Comparison of ENCODE assay signal across 8 cellular contexts in genomic region chr3:143977326-143978262, GRCh38. TPM values are rescaled to one million over a fixed set of nuclear protein-coding genes. Genes with fewer than 3 reads are reported as not detected.
A peak's percentile ranks its signal among the peaks of the same experiment; 100 is the strongest.
DNase-seq lines count a peak whose midpoint lies in the region; ATAC-seq and TF ChIP-seq lines count a peak whose summit lies in the region.

No MANE protein-coding gene starts in this region.

- H3K4me1 ChIP-seq in CD8-positive, alpha-beta memory T cell (ENCODE audit: insufficient read depth, low read length) = peaks cover 38% of the 10 kb centered on the region
- peaks cover 29 to 87% (median 64%) of the 10 kb centered on the region in 6 donors for H3K4me1 ChIP-seq in spleen

- H3K27me3 Mint-ChIP-seq in CD8-positive, alpha-beta memory T cell = no peaks in the 10 kb centered on the region
- H3K27me3 Mint-ChIP-seq in activated naive CD4-positive, alpha-beta T cell treated with anti-CD3 and anti-CD28 coated beads, Interleukin-2, amount 10 ng/mL, durations not matched to agents 7 days and 5 days = no peaks in the 10 kb centered on the region

- H3K4me1 Mint-ChIP-seq in CD8-positive, alpha-beta memory T cell = peaks cover 53 to 90% (median 83%) of the 10 kb centered on the region in 3 donors
- peaks cover 35% of the 10 kb centered on the region for H3K4me1 Mint-ChIP-seq in activated naive CD4-positive, alpha-beta T cell treated with anti-CD3 and anti-CD28 coated beads, Interleukin-2, amount 10 ng/mL, durations not matched to agents 7 days and 5 days

- H3K9me3 ChIP-seq in CD8-positive, alpha-beta memory T cell (ENCODE audit: low read length) = no peaks in the 10 kb centered on the region
- H3K9me3 ChIP-seq in spleen = no peaks in the 10 kb centered on the region

- H3K27ac Mint-ChIP-seq in CD8-positive, alpha-beta memory T cell = peak overlapping the region in 2 of 8 donors; percentile 2 to 38
- H3K27ac Mint-ChIP-seq in activated naive CD4-positive, alpha-beta T cell treated with anti-CD3 and anti-CD28 coated beads, Interleukin-2, amount 10 ng/mL, durations not matched to agents 7 days and 5 days = no peak overlapping the region

- peaks cover 0 to 1% (median 0%) of the 10 kb centered on the region in 5 donors for H3K9me3 Mint-ChIP-seq in CD8-positive, alpha-beta memory T cell
- H3K9me3 Mint-ChIP-seq in activated naive CD4-positive, alpha-beta T cell treated with anti-CD3 and anti-CD28 coated beads, Interleukin-2, amount 10 ng/mL, durations not matched to agents 7 days and 5 days = peaks cover 2% of the 10 kb centered on the region

- H3K27me3 ChIP-seq in CD8-positive, alpha-beta memory T cell (ENCODE audit: insufficient read depth, low read length, poor library complexity, severe bottlenecking) = no peaks in the 10 kb centered on the region
- H3K27me3 ChIP-seq in spleen (replicated peaks in 1 of 7) = no peaks in the 10 kb centered on the region

- peak overlapping the region in 5 of 7 donors; percentile 2 to 15 (median 10) for H3K4me3 Mint-ChIP-seq in CD8-positive, alpha-beta memory T cell
- no peak overlapping the region for H3K4me3 Mint-ChIP-seq in activated naive CD4-positive, alpha-beta T cell treated with anti-CD3 and anti-CD28 coated beads, Interleukin-2, amount 10 ng/mL, durations not matched to agents 7 days and 5 days

- peaks cover 2 to 11% (median 6%) of the 10 kb centered on the region in 3 donors for H3K36me3 Mint-ChIP-seq in CD8-positive, alpha-beta memory T cell
- peaks cover 18% of the 10 kb centered on the region for H3K36me3 Mint-ChIP-seq in activated naive CD4-positive, alpha-beta T cell treated with anti-CD3 and anti-CD28 coated beads, Interleukin-2, amount 10 ng/mL, durations not matched to agents 7 days and 5 days

- no peak overlapping the region for H3K4me3 ChIP-seq in CD8-positive, alpha-beta memory T cell (ENCODE audit: low read length)
- H3K4me3 ChIP-seq in choroid plexus epithelial cell (ENCODE audit: low read depth, low read length) (peak overlapping the region; percentile 12), spleen (peak overlapping the region in 1 of 8 donors; percentile 30)

- 26 to 43% (median 37%) methylated on average over 4 of the region's 4 CpGs for WGBS in spleen, 5 donors

- CTCF ChIA-PET in CD8-positive, alpha-beta memory T cell (lab: Charles Lee) = interaction anchor here (1.0 kb wide), 1 partner anchor 10 kb away, joined by 3 read pairs; no protein-coding TSS in a partner anchor
- CTCF ChIA-PET in activated naive CD4-positive, alpha-beta T cell treated with anti-CD3 and anti-CD28 coated beads, Interleukin-2, amount 10 ng/mL, durations not matched to agents 7 days and 5 days (lab: Charles Lee) = interaction anchor here (1.0 to 1.2 kb wide), 2 partner anchors 28 to 84 kb away, joined by 3 read pairs; no protein-coding TSS in a partner anchor

- no peak for TF ChIP-seq POLR2A in spleen (IDR thresholded peaks at IDR 0.05)

- intact Hi-C loops in spleen (cut with DNase I; ENCODE audit: low total_unique reads) = no loop called here

- H3K36me3 ChIP-seq in CD8-positive, alpha-beta memory T cell (ENCODE audit: insufficient read depth, low read length) = no peaks in the 10 kb centered on the region
- H3K36me3 ChIP-seq in spleen = peaks cover 0 to 3% (median 0%) of the 10 kb centered on the region in 6 donors

- peak; percentile 48 for ATAC-seq in GM21367 (IDR thresholded peaks at IDR 0.05; ENCODE audit: unreplicated experiment)

- TF ChIP-seq CTCF in choroid plexus epithelial cell (conservative IDR thresholded peaks at IDR 0.05; ENCODE audit: low read depth, low read length) (no peak), spleen (IDR thresholded peaks at IDR 0.05 in 8 of 11, conservative IDR thresholded peaks at IDR 0.05 in 3 of 11) (no peak)

- H3K27ac ChIP-seq in CD8-positive, alpha-beta memory T cell (ENCODE audit: low read depth, low read length) = no peak overlapping the region
- peak overlapping the region in 6 of 8 donors; percentile 27 to 98 (median 52) for H3K27ac ChIP-seq in spleen

- no peak for DNase-seq in CD8-positive, alpha-beta memory T cell
- DNase-seq in HT1080 (ENCODE audit: low read depth) (peak; percentile 28), choroid plexus epithelial cell (ENCODE audit: low read depth) (peak; percentile 62), spleen (no peak), epidermal melanocyte (ENCODE audit: insufficient read length, low spot score) (no peak)
- DNase-seq in activated effector memory CD4-positive, alpha-beta T cell treated with anti-CD3 and anti-CD28 coated beads, Interleukin-2, amount 50 U/mL, for 16 hours = no peak
- DNase-seq in activated naive CD4-positive, alpha-beta T cell treated with anti-CD3 and anti-CD28 coated beads, Interleukin-2, amount 10 ng/mL, durations not matched to agents 7 days and 5 days = no peak

- POLR2A ChIA-PET in CD8-positive, alpha-beta memory T cell (lab: Charles Lee) = no interaction called here

RNA-seq across cellular contexts. Expression of gene DIPK2A, which starts 6.0 kb away (rescaled TPM):
- 10 to 100 TPM in 1 of 2 experiments, 1 to 10 TPM in 1; 8.1 to 10.7 TPM for total RNA-seq in CD8-positive, alpha-beta memory T cell
- polyA plus RNA-seq in CD8-positive, alpha-beta memory T cell = 9.0 TPM
- total RNA-seq in HT1080 (2014; rRNA removed; shearing (Covaris generic)) = 53.9 and 84.0 TPM in 2 replicates
- polyA plus RNA-seq in HT1080 (2015; cell fraction: cytosol; rRNA removed) = 18.7 and 21.0 TPM in 2 replicates
- polyA plus RNA-seq in HT1080 (2015; cell fraction: nucleus; rRNA removed) = 25.1 and 26.0 TPM in 2 replicates
- 10 to 100 TPM; 18.1 to 41.8 (median 23.8) TPM for total RNA-seq in spleen
- polyA plus RNA-seq in spleen = 1 to 10 TPM; 6.2 to 8.0 (median 8.0) TPM

Comparison
In these comparisons a context has a peak if more than half of its experiments do, and no peak if none do; other contexts are left out.
1. DNase-seq: peak in HT1080 (single experiment) and choroid plexus epithelial cell (single experiment); none in CD8-positive, alpha-beta memory T cell (0 of 5), spleen (single experiment), activated effector memory CD4-positive, alpha-beta T cell treated with anti-CD3 and anti-CD28 coated beads, Interleukin-2, amount 50 U/mL, for 16 hours (single experiment), activated naive CD4-positive, alpha-beta T cell treated with anti-CD3 and anti-CD28 coated beads, Interleukin-2, amount 10 ng/mL, durations not matched to agents 7 days and 5 days (single experiment) and epidermal melanocyte (single experiment).